ENCODE assay signal across 28 cellular contexts in the genomic region with DNA sequence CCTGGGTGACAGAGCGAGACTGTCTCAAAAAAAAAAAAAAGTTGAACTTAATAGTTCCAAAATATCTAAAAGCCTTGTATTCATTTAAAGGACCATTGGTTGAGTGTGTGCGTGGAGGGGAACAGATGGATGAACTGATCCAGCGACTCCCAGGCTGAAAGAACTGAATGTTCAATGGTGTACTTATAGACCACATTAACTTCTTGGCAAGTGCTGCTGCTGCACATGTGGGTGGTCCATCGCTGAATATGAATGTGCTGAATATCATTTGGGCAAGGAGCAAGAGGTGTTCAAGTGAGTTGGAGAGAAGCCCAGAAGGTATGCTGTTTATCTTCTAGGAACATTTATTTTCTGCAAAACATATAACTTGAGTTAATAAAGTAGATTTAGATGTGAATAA.
"Had no signal": no experiment of that assay in that cellular context is flagged by ENCODE, and none has a peak within 500 bp of the region (broad histone marks: within the 10 kb centered on the region; RNA-seq: fewer than 3 reads in every experiment).

No MANE protein-coding gene starts in this region.

- H3K4me1 ChIP-seq: adrenal gland, body of pancreas, esophagus muscularis mucosa, gastroesophageal sphincter had no signal

- H3K4me3 ChIP-seq: adrenal gland, body of pancreas, esophagus muscularis mucosa, gastroesophageal sphincter had no signal

- H3K27ac ChIP-seq: adrenal gland, body of pancreas, esophagus muscularis mucosa, gastroesophageal sphincter had no signal

- H3K36me3 ChIP-seq: adrenal gland, esophagus muscularis mucosa, gastroesophageal sphincter had no signal

- DNase-seq: activated CD4-positive, alpha-beta memory T cell treated with anti-CD3 and anti-CD28 coated beads for 36 hours; activated CD4-positive, alpha-beta T cell treated with anti-CD3 and anti-CD28 coated beads for 36 hours; activated CD4-positive, alpha-beta T cell treated with anti-CD3 and anti-CD28 coated beads, Interleukin-2, amount 10 ng/mL, durations not matched to agents 24 days and 14 days; activated CD4-positive, CD25-positive, alpha-beta regulatory T cell; activated CD4-positive, CD25-positive, alpha-beta regulatory T cell treated with anti-CD3 and anti-CD28 coated beads, Interleukin-2, amount 50 U/mL, for 72 hours; activated CD8-positive, alpha-beta memory T cell treated with anti-CD3 and anti-CD28 coated beads, Interleukin-2, amount 10 ng/mL, durations not matched to agents 7 days and 5 days; activated CD8-positive, alpha-beta memory T cell treated with anti-CD3 and anti-CD28 coated beads, Interleukin-2, amount 50 U/mL, for 4 hours; activated CD8-positive, alpha-beta T cell treated with anti-CD3 and anti-CD28 coated beads, Interleukin-2, amount 10 ng/mL, durations not matched to agents 7 days and 5 days; activated effector memory CD4-positive, alpha-beta T cell treated with anti-CD3 and anti-CD28 coated beads, Interleukin-2, amount 50 U/mL, for 16 hours; activated naive CD4-positive, alpha-beta T cell treated with anti-CD3 and anti-CD28 coated beads for 36 hours; activated naive CD8-positive, alpha-beta T cell treated with anti-CD3 and anti-CD28 coated beads for 36 hours; activated naive CD8-positive, alpha-beta T cell treated with anti-CD3 and anti-CD28 coated beads, Interleukin-2, amount 50 U/mL, for 24 hours; activated T-cell treated with anti-CD3 and anti-CD28 coated beads, Interleukin-2, amount 50 U/mL, for 1 hour; activated T-cell treated with anti-CD3 and anti-CD28 coated beads, Interleukin-2, amount 50 U/mL, for 48 hours; adrenal gland; amygdala; aorta; body of pancreas; caudate nucleus; cortex of kidney; dermis blood vessel endothelial cell; effector CD4-positive, alpha-beta T cell; effector memory CD8-positive, alpha-beta T cell; erythroblast; foreskin melanocyte; T-helper 2 cell had no signal

- H3K27me3 ChIP-seq: adrenal gland, body of pancreas, esophagus muscularis mucosa, gastroesophageal sphincter had no signal

- H3K9me3 ChIP-seq: body of pancreas had no signal
